11 cellular contexts compared by ENCODE assay signal in the genomic region with DNA sequence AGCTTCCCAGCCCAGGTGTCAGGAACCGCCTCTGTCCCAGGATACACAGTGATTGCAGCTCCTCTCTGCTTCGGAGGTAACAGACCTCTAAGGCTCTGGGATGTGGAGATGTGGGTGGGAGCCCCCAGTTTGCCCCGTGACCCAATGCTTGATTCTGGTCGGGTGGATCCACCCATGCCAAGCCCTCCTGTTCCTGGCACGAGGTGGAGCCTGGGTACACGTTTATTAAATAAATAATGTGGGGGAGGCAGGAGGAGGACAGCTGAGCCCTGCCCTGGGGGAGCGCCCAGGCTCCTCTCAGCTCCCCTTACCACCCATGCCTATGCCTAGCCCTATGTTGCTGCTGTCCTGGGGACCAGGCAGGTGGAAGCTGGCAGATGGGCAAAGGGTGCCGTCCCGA. TPM values are rescaled to one million over a fixed set of nuclear protein-coding genes. Genes with fewer than 3 reads are reported as not detected.
A peak's percentile ranks its signal among the peaks of the same experiment; 100 is the strongest.
DNase-seq lines count a peak whose midpoint lies in the region; ATAC-seq and TF ChIP-seq lines count a peak whose summit lies in the region.
"Had no signal": no experiment of that assay in that cellular context is flagged by ENCODE, and none has a peak within 500 bp of the region (broad histone marks: within the 10 kb centered on the region; RNA-seq: fewer than 3 reads in every experiment).

No MANE protein-coding gene starts in this region.

- H3K36me3 ChIP-seq in Panc1 (ENCODE audit: control insufficient read depth, insufficient read depth, low read length): no peaks in the 10 kb centered on the region
- H3K36me3 ChIP-seq in duodenal mucosa (ENCODE audit: control insufficient read depth in 1 of 2, insufficient read depth in 2 of 2, low read length in 2 of 2): no peaks in the 10 kb centered on the region
- H3K36me3 ChIP-seq in muscle layer of duodenum (ENCODE audit: control insufficient read depth in 1 of 2, insufficient read depth in 2 of 2, low read length in 2 of 2): no peaks in the 10 kb centered on the region
- no peaks in the 10 kb centered on the region for H3K36me3 ChIP-seq in testis (ENCODE audit: low read depth, missing control alignments)
- H3K36me3 ChIP-seq in effector memory CD4-positive, alpha-beta T cell (ENCODE audit: control insufficient read depth, insufficient read depth, low read length): no peaks in the 10 kb centered on the region

- POLR2A ChIA-PET in Panc1 (lab: Charles Lee): no interaction called here

- ATAC-seq in Panc1: no peak

- CTCF ChIA-PET in Panc1 (lab: Charles Lee): no interaction called here

- TF ChIP-seq POLR2A in testis (IDR thresholded peaks at IDR 0.05): no peak

- peak overlapping the region in 1 of 2 donors; percentile 56 for H3K9ac ChIP-seq in duodenal mucosa (ENCODE audit: low read depth in 1 of 2, low read length in 2 of 2)

- TF ChIP-seq CTCF in Panc1 (IDR thresholded peaks at IDR 0.05) (no peak), testis (IDR thresholded peaks at IDR 0.05) (no peak)

- DNase-seq in Panc1 (ENCODE audit: low read depth, low spot score) (no peak), testis (no peak), AG08396 (ENCODE audit: low spot score) (no peak), putamen (ENCODE audit: low spot score) (no peak)
- no peak for DNase-seq in activated CD8-positive, alpha-beta memory T cell treated with anti-CD3 and anti-CD28 coated beads, Interleukin-2, amount 50 U/mL, for 4 hours
- DNase-seq in effector memory CD4-positive, alpha-beta T cell: no peak
- DNase-seq: activated CD4-positive, alpha-beta T cell treated with anti-CD3 and anti-CD28 coated beads, Interleukin-2, amount 50 U/mL, for 48 hours; immature natural killer cell; NCI-H69 had no signal

- in situ Hi-C loops in Panc1 (cut with HindIII; ENCODE audit: low pct_unique_long_range_greater_than_20kb, low sequenced_read_pairs): no loop called here

- WGBS in testis, 2 donors: 55 to 62% methylated on average over 7 to 9 of the region's 9 CpGs

- H3K4me1 ChIP-seq in Panc1 (ENCODE audit: control insufficient read depth, insufficient read depth, low read length): peaks cover 24% of the 10 kb centered on the region
- H3K4me1 ChIP-seq in duodenal mucosa (ENCODE audit: control insufficient read depth in 1 of 2, insufficient read depth in 2 of 2, low read length in 2 of 2): peaks cover 29 to 36% of the 10 kb centered on the region in 2 donors
- H3K4me1 ChIP-seq in muscle layer of duodenum (ENCODE audit: control insufficient read depth in 1 of 2, insufficient read depth in 2 of 2, low read length in 2 of 2): peaks cover 33 to 86% of the 10 kb centered on the region in 2 donors
- H3K4me1 ChIP-seq in testis: peaks cover 62% of the 10 kb centered on the region
- H3K4me1 ChIP-seq in effector memory CD4-positive, alpha-beta T cell (ENCODE audit: control insufficient read depth, insufficient read depth, low read length, poor library complexity, severe bottlenecking): no peaks in the 10 kb centered on the region

- intact Hi-C loops in Panc1 (cut with micrococcal nuclease; ENCODE audit: unreplicated experiment) (no loop called here), testis (cut with DNase I; ENCODE audit: low total_unique reads) (no loop called here)

- H3K27ac ChIP-seq in Panc1 (ENCODE audit: low read length) (peak overlapping the region; percentile 31; the same call in 1 of the 2 replicates), duodenal mucosa (ENCODE audit: low read depth, low read length) (peak overlapping the region; percentile 66), muscle layer of duodenum (ENCODE audit: low read length) (peak overlapping the region; percentile 94), testis (peak overlapping the region; percentile 76 to 90)
- H3K27ac ChIP-seq in effector memory CD4-positive, alpha-beta T cell (ENCODE audit: insufficient read depth, low read length, poor library complexity, severe bottlenecking): no peak overlapping the region

- H3K9me3 ChIP-seq in Panc1 (ENCODE audit: control insufficient read depth, insufficient read depth, low read depth, low read length) (no peaks in the 10 kb centered on the region), duodenal mucosa (ENCODE audit: control insufficient read depth in 1 of 2, low read length in 2 of 2) (no peaks in the 10 kb centered on the region), muscle layer of duodenum (ENCODE audit: control insufficient read depth in 1 of 2, low read length in 2 of 2) (no peaks in the 10 kb centered on the region), testis (no peaks in the 10 kb centered on the region)
- no peaks in the 10 kb centered on the region for H3K9me3 ChIP-seq in effector memory CD4-positive, alpha-beta T cell (ENCODE audit: control insufficient read depth, low read length)

- H3K27me3 ChIP-seq in Panc1 (ENCODE audit: control insufficient read depth, insufficient read depth, low read length): no peaks in the 10 kb centered on the region
- H3K27me3 ChIP-seq in duodenal mucosa (ENCODE audit: control insufficient read depth in 1 of 2, insufficient read depth in 2 of 2, low read length in 2 of 2): no peaks in the 10 kb centered on the region
- H3K27me3 ChIP-seq in muscle layer of duodenum (ENCODE audit: low read depth, low read length): no peaks in the 10 kb centered on the region
- H3K27me3 ChIP-seq in testis: no peaks in the 10 kb centered on the region
- no peaks in the 10 kb centered on the region for H3K27me3 ChIP-seq in effector memory CD4-positive, alpha-beta T cell (replicated peaks; ENCODE audit: control insufficient read depth, insufficient read depth, low read length, poor library complexity, severe bottlenecking)

- BruUV-seq in Panc1 (replicated peaks; lab: Mats Ljungman, UMichigan): no TSS peak

- no peak overlapping the region for H3K4me3 ChIP-seq in Panc1 (ENCODE audit: low read depth in 2 of 2, low read length in 2 of 2)
- H3K4me3 ChIP-seq in duodenal mucosa (ENCODE audit: low read depth in 1 of 2, low read length in 2 of 2): peak overlapping the region in 1 of 2 donors; percentile 35
- no peak overlapping the region for H3K4me3 ChIP-seq in muscle layer of duodenum (ENCODE audit: low read depth in 1 of 2, low read length in 2 of 2)
- H3K4me3 ChIP-seq in testis: no peak overlapping the region
- H3K4me3 ChIP-seq in effector memory CD4-positive, alpha-beta T cell (ENCODE audit: insufficient read depth, low read depth, low read length, poor library complexity, severe bottlenecking): no peak overlapping the region

RNA-seq across cellular contexts. Expression of a gene that starts 16.0 kb away (rescaled TPM):
- 43.2 TPM for total RNA-seq in Panc1 (2021; ENCODE audit: unreplicated experiment)
- 52.5 TPM for polyA plus RNA-seq in Panc1 (2012; ENCODE audit: insufficient read length)
- total RNA-seq in testis: 10 to 100 TPM; 50.1 to 58.5 TPM
- polyA plus RNA-seq in testis (ENCODE audit: insufficient read depth, low read depth, low replicate concordance): 29.4 TPM
- polyA plus RNA-seq: immature natural killer cell had no signal

RNA-seq across cellular contexts. Expression of a gene that starts 52.0 kb away (rescaled TPM):
- 0.59 TPM for total RNA-seq in Panc1 (2021; ENCODE audit: unreplicated experiment)
- polyA plus RNA-seq in Panc1 (2012; ENCODE audit: insufficient read length): 0.45 TPM
- total RNA-seq in testis: under 1 TPM; 0.25 to 0.47 TPM
- polyA plus RNA-seq in testis (ENCODE audit: insufficient read depth, low read depth, low replicate concordance): 2.7 TPM

RNA-seq across cellular contexts. Expression of a gene that starts 52.1 kb away (rescaled TPM):
- total RNA-seq in Panc1 (2021; ENCODE audit: unreplicated experiment) (11.3 TPM), testis (1 to 10 TPM; 8.4 to 8.6 TPM)
- 5.9 TPM for polyA plus RNA-seq in Panc1 (2012; ENCODE audit: insufficient read length)
- polyA plus RNA-seq in testis (ENCODE audit: insufficient read depth, low read depth, low replicate concordance): 6.2 TPM
